10 cellular contexts compared by ENCODE assay signal in the genomic region with DNA sequence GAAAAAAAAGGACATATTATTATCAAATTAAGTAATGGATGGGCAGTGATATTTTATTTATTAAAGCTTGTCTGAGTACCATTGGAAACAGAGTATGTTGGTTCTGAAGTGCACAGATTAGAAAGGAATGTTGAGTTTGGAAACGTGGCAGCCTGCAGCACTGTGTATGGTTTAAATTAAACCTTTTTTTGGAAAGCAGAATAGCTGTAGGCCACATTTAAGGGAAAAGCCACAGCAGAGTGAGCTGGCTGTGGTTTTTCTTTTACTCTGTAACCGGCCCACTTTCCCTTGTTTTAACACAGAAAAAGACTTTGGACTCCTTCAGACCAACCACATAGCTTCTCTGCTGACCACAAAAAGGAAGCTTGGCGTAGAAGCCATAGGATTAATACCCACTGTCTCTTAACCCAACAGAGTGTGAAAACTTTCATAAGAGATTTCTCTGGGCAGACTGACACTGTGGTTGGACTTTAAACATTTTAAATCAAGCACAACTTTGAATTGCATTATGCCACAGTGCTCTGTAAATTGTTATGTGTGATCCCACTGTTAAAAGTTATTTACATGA.
DNase-seq lines count a peak whose midpoint lies in the region; ATAC-seq and TF ChIP-seq lines count a peak whose summit lies in the region.
"Had no signal": no experiment of that assay in that cellular context is flagged by ENCODE, and none has a peak within 500 bp of the region (broad histone marks: within the 10 kb centered on the region; RNA-seq: fewer than 3 reads in every experiment).

No MANE protein-coding gene starts in this region.

- H3K9me3 Mint-ChIP-seq in activated naive CD4-positive, alpha-beta T cell treated with anti-CD3 and anti-CD28 coated beads, Interleukin-2, amount 50 U/mL, for 72 hours, result no peaks in the 10 kb centered on the region
- H3K9me3 Mint-ChIP-seq in H9, result no peaks in the 10 kb centered on the region

- no peak for TF ChIP-seq CTCF in astrocyte of the cerebellum (IDR thresholded peaks at IDR 0.05; ENCODE audit: low read depth, low read length, missing control alignments)
- TF ChIP-seq CTCF in H9 (conservative IDR thresholded peaks at IDR 0.05), result no peak

- no peak overlapping the region for H2AFZ ChIP-seq in H9 (ENCODE audit: low read length)

- no peak overlapping the region for H3T11ph ChIP-seq in H9 (ENCODE audit: low read length)

- H4K20me1 ChIP-seq in H9 (ENCODE audit: control insufficient read depth, insufficient read depth, insufficient read length), result no peaks in the 10 kb centered on the region

- no peak overlapping the region for H3K23ac ChIP-seq in H9 (ENCODE audit: insufficient read length, low read depth, low read length)

- intact Hi-C loops in aorta (cut with DNase I), result no loop called here

- in situ Hi-C loops in astrocyte of the cerebellum (cut with HindIII; ENCODE audit: low sequenced_read_pairs), result no loop called here

- no peaks in the 10 kb centered on the region for H3K79me1 ChIP-seq in H9 (ENCODE audit: insufficient read depth, low read depth, low read length, poor library complexity, severe bottlenecking)

- no peak overlapping the region for H3K4me2 ChIP-seq in H9 (ENCODE audit: insufficient read depth, insufficient read length, low read length)

- H2BK120ac ChIP-seq in H9 (ENCODE audit: low read depth, low read length, poor library complexity, severe bottlenecking), result no peak overlapping the region

- H3K79me2 ChIP-seq in H9 (ENCODE audit: insufficient read depth, low read length), result no peaks in the 10 kb centered on the region

- no peak overlapping the region for H3K9ac ChIP-seq in H9 (ENCODE audit: extremely low read depth, insufficient read length, low read length)

- H3K4me1 Mint-ChIP-seq in H9, result peaks cover 30 to 33% of the 10 kb centered on the region in 2 experiments

- H4K91ac ChIP-seq in H9 (ENCODE audit: insufficient read length, low read depth, low read length), result no peak overlapping the region

- H3K4me1 ChIP-seq in aorta (ENCODE audit: control insufficient read depth in 1 of 2, insufficient read depth in 2 of 2, low read length in 2 of 2), result peaks cover 4 to 8% of the 10 kb centered on the region in 2 donors
- H3K4me1 ChIP-seq in H9 (ENCODE audit: insufficient read depth, low read length), result 0 out of 2 replicates have a peak, but pooled peaks cover 1% of the 10 kb centered on the region
- H3K4me1 ChIP-seq: Caco-2 had no signal

- no peak overlapping the region for H3K56ac ChIP-seq in H9 (ENCODE audit: insufficient read length, low read depth, low read length)

- peak; percentile 75 to 87 for ATAC-seq in activated naive CD4-positive, alpha-beta T cell treated with anti-CD3 and anti-CD28 coated beads, Interleukin-2, amount 50 U/mL, for 72 hours
- ATAC-seq in aorta (ENCODE audit: low FRiP score) (peak; percentile 73), GM19324 (IDR thresholded peaks at IDR 0.05; ENCODE audit: low FRiP score, unreplicated experiment) (no peak)

- H4K5ac ChIP-seq in H9 (ENCODE audit: insufficient read length, low read depth, low read length), result no peak overlapping the region

- no peak overlapping the region for H3K4me3 Mint-ChIP-seq in H9

- H3K18ac ChIP-seq in H9 (ENCODE audit: insufficient read length, low read depth, low read length), result no peak overlapping the region

- H2BK5ac ChIP-seq in H9 (ENCODE audit: insufficient read length, low read length), result no peak overlapping the region

- H3K4ac ChIP-seq in H9 (ENCODE audit: low read depth, low read length), result no peak overlapping the region

- no peak overlapping the region for H4K8ac ChIP-seq in H9 (replicated peaks; ENCODE audit: insufficient read length, low read depth, low read length)

- no peak overlapping the region for H2AK5ac ChIP-seq in H9 (ENCODE audit: insufficient read length, low read length)

- WGBS in aorta, 2 donors, result 0% methylated on average over 3 of the region's 3 CpGs
- no CpG with 5 or more reads among the region's 3 CpGs for WGBS in H9 (ENCODE audit: extremely low coverage, insufficient read length, low lambda C conversion rate)

- H2BK15ac ChIP-seq in H9 (ENCODE audit: low read depth, low read length), result no peak overlapping the region

- H3K23me2 ChIP-seq in H9 (ENCODE audit: insufficient read length, low read depth, low read length, poor library complexity, severe bottlenecking), result no peaks in the 10 kb centered on the region

- no peak overlapping the region for H3K14ac ChIP-seq in H9 (ENCODE audit: insufficient read depth, low read length)

- H3K9me3 ChIP-seq in aorta (ENCODE audit: control insufficient read depth, low read length), result no peaks in the 10 kb centered on the region
- H3K9me3 ChIP-seq in H9 (ENCODE audit: control insufficient read depth, low read depth, low read length), result no peaks in the 10 kb centered on the region
- H3K9me3 ChIP-seq: Caco-2 had no signal

- no peak overlapping the region for H2BK20ac ChIP-seq in H9 (ENCODE audit: low read depth, low read length, poor library complexity, severe bottlenecking)

- no peak overlapping the region for H2BK12ac ChIP-seq in H9 (ENCODE audit: insufficient read length, low read depth, low read length)

- H3K27ac Mint-ChIP-seq in activated naive CD4-positive, alpha-beta T cell treated with anti-CD3 and anti-CD28 coated beads, Interleukin-2, amount 50 U/mL, for 72 hours, result no peak overlapping the region
- no peak overlapping the region for H3K27ac Mint-ChIP-seq in H9

- peak overlapping the region; percentile 35 for H3K27ac ChIP-seq in layer of hippocampus (ENCODE audit: low read depth, low read length)
- peak overlapping the region; percentile 93 to 96 for H3K27ac ChIP-seq in aorta (ENCODE audit: low read depth in 1 of 2, low read length in 2 of 2)
- H3K27ac ChIP-seq in H9 (ENCODE audit: insufficient read length, low read depth, low read length), result no peak overlapping the region

- H3K36me3 ChIP-seq in aorta (ENCODE audit: control insufficient read depth in 1 of 2, insufficient read depth in 2 of 2, low read length in 1 of 2), result no peaks in the 10 kb centered on the region

- H3K36me3 Mint-ChIP-seq in activated naive CD4-positive, alpha-beta T cell treated with anti-CD3 and anti-CD28 coated beads, Interleukin-2, amount 50 U/mL, for 72 hours, result no peaks in the 10 kb centered on the region
- no peaks in the 10 kb centered on the region for H3K36me3 Mint-ChIP-seq in H9 (ENCODE audit: insufficient read depth in 1 of 3, low read depth in 3 of 3)

- H3K27me3 ChIP-seq in layer of hippocampus (ENCODE audit: control insufficient read depth, insufficient read depth, low read length) (no peaks in the 10 kb centered on the region), aorta (ENCODE audit: control insufficient read depth in 1 of 2, insufficient read depth in 2 of 2, low read length in 1 of 2) (no peaks in the 10 kb centered on the region), H9 (ENCODE audit: insufficient read depth, low read length) (no peaks in the 10 kb centered on the region)

- no peaks in the 10 kb centered on the region; the same call in 1 of the 2 replicates for H3K27me3 Mint-ChIP-seq in H9 (ENCODE audit: low read depth)

- DNase-seq in activated naive CD4-positive, alpha-beta T cell treated with anti-CD3 and anti-CD28 coated beads, Interleukin-2, amount 50 U/mL, for 72 hours (ENCODE audit: low spot score in 2 of 2), result no peak
- no peak for DNase-seq in activated naive CD4-positive, alpha-beta T cell treated with anti-CD3 and anti-CD28 coated beads, Interleukin-2, amount 50 U/mL, for 16 hours
- DNase-seq in astrocyte of the cerebellum (ENCODE audit: low read depth), result peak; percentile 96
- DNase-seq in aorta, result no peak
- DNase-seq in H9, result no peak
- DNase-seq in retina, result no peak
- DNase-seq: activated T-cell treated with anti-CD3 and anti-CD28 coated beads, Interleukin-2, amount 50 U/mL, for 1 hour; Caco-2 had no signal

- H3K4me3 ChIP-seq in astrocyte of the cerebellum (ENCODE audit: low read depth, low read length), result no peak overlapping the region
- H3K4me3 ChIP-seq in aorta (ENCODE audit: low read length in 2 of 2), result peak overlapping the region in 1 of 2 donors; percentile 41
